ENCODE assay signal across 9 cellular contexts in genomic region chr13:94967183-94968039, GRCh38.
A peak's percentile ranks its signal among the peaks of the same experiment; 100 is the strongest.
DNase-seq lines count a peak whose midpoint lies in the region; ATAC-seq, FAIRE-seq and TF ChIP-seq lines count a peak whose summit lies in the region.
"Had no signal": no experiment of that assay in that cellular context is flagged by ENCODE, and none has a peak within 500 bp of the region (broad histone marks: within the 10 kb centered on the region; RNA-seq: fewer than 3 reads in every experiment).

No MANE protein-coding gene starts in this region.

- no peaks in the 10 kb centered on the region for H3K79me2 ChIP-seq in astrocyte (ENCODE audit: insufficient read depth, low read length)

- H3K4me3 Mint-ChIP-seq in astrocyte (ENCODE audit: unreplicated experiment) = peak overlapping the region; percentile 82
- no peak overlapping the region for H3K4me3 Mint-ChIP-seq in stimulated activated naive B cell treated with anti-CD40 and anti-IgM and Interleukin-4, amounts not matched to agents 10 μg/mL and 1 μg/mL and 100 μg/mL, for 72 hours

- FAIRE-seq in astrocyte (lab: Jason Lieb, UNC) = no peak
- FAIRE-seq: A204.1 had no signal

- no peaks in the 10 kb centered on the region for H3K36me3 Mint-ChIP-seq in astrocyte (ENCODE audit: low read depth, unreplicated experiment)
- no peaks in the 10 kb centered on the region for H3K36me3 Mint-ChIP-seq in stimulated activated naive B cell treated with anti-CD40 and anti-IgM and Interleukin-4, amounts not matched to agents 10 μg/mL and 1 μg/mL and 100 μg/mL, for 72 hours

- no peaks in the 10 kb centered on the region for H3K4me1 Mint-ChIP-seq in astrocyte (ENCODE audit: low read depth, unreplicated experiment)
- peaks cover 0 to 8% of the 10 kb centered on the region in 2 donors for H3K4me1 Mint-ChIP-seq in stimulated activated naive B cell treated with anti-CD40 and anti-IgM and Interleukin-4, amounts not matched to agents 10 μg/mL and 1 μg/mL and 100 μg/mL, for 72 hours

- H4K20me1 ChIP-seq in astrocyte (ENCODE audit: insufficient read depth, low read length) = no peaks in the 10 kb centered on the region

- H3K27me3 Mint-ChIP-seq in astrocyte (ENCODE audit: low read depth, unreplicated experiment) = peaks cover 15% of the 10 kb centered on the region
- peaks cover 27 to 50% of the 10 kb centered on the region in 2 donors for H3K27me3 Mint-ChIP-seq in stimulated activated naive B cell treated with anti-CD40 and anti-IgM and Interleukin-4, amounts not matched to agents 10 μg/mL and 1 μg/mL and 100 μg/mL, for 72 hours

- peaks cover 7% of the 10 kb centered on the region for H3K4me1 ChIP-seq in astrocyte (ENCODE audit: insufficient read depth, low read length)

- TF ChIP-seq CTCF in astrocyte (IDR thresholded peaks at IDR 0.05; ENCODE audit: insufficient read depth, low read depth, low read length) = no peak

- H3K4me2 ChIP-seq in astrocyte (ENCODE audit: low read length) = peak overlapping the region; percentile 89

- peak overlapping the region; percentile 22 for H3K9ac ChIP-seq in astrocyte (ENCODE audit: low read length)

- H3K27ac Mint-ChIP-seq in astrocyte (ENCODE audit: unreplicated experiment) = no peak overlapping the region
- no peak overlapping the region for H3K27ac Mint-ChIP-seq in stimulated activated naive B cell treated with anti-CD40 and anti-IgM and Interleukin-4, amounts not matched to agents 10 μg/mL and 1 μg/mL and 100 μg/mL, for 72 hours

- ATAC-seq in HG03342 (IDR thresholded peaks at IDR 0.05; ENCODE audit: unreplicated experiment) (peak; percentile 51), GM21423 (IDR thresholded peaks at IDR 0.05; ENCODE audit: unreplicated experiment) (no peak)
- ATAC-seq in stimulated activated naive B cell treated with anti-CD40 and anti-IgM and Interleukin-4, amounts not matched to agents 10 μg/mL and 1 μg/mL and 100 μg/mL, for 72 hours (replicated peaks) = peak; percentile 48 to 61

- no peak overlapping the region for H3K27ac ChIP-seq in astrocyte (ENCODE audit: low read depth, low read length)

- DNase-seq in DMS153 treated with DMSO at 0.1 percent for 48 hours (lab: John Stamatoyannopoulos, UW; ENCODE audit: unreplicated experiment) (peak; percentile 40), DMS153 (lab: John Stamatoyannopoulos, UW) (no peak), astrocyte (ENCODE audit: low read depth) (no peak), left kidney (ENCODE audit: low read depth, low spot score) (peak; percentile 70), NCI-H2107 (lab: John Stamatoyannopoulos, UW) (no peak)
- DNase-seq in stimulated activated naive B cell treated with anti-CD40 and anti-IgM and Interleukin-4, amounts not matched to agents 10 μg/mL and 1 μg/mL and 100 μg/mL, for 72 hours = no peak

- H2AFZ ChIP-seq in astrocyte (ENCODE audit: low read depth, low read length) = peak overlapping the region; percentile 83

- H3K4me3 ChIP-seq in astrocyte (ENCODE audit: insufficient read depth, low read depth, low read length) = peak overlapping the region; percentile 55

- no peaks in the 10 kb centered on the region for H3K36me3 ChIP-seq in astrocyte (ENCODE audit: insufficient read depth, low read length)

- no peaks in the 10 kb centered on the region for H3K9me3 ChIP-seq in astrocyte (ENCODE audit: insufficient read depth, low read depth, low read length)

- H3K9me3 Mint-ChIP-seq in astrocyte (ENCODE audit: unreplicated experiment) = no peaks in the 10 kb centered on the region
- no peaks in the 10 kb centered on the region for H3K9me3 Mint-ChIP-seq in stimulated activated naive B cell treated with anti-CD40 and anti-IgM and Interleukin-4, amounts not matched to agents 10 μg/mL and 1 μg/mL and 100 μg/mL, for 72 hours

- H3K27me3 ChIP-seq in astrocyte (ENCODE audit: insufficient read depth, low read length) = peaks cover 22% of the 10 kb centered on the region

Comparison
In these comparisons a context has a peak if more than half of its experiments do, and no peak if none do; other contexts are left out.
1. DNase-seq: peak in DMS153 treated with DMSO at 0.1 percent for 48 hours (single experiment) and left kidney (single experiment); none in DMS153 (single experiment), astrocyte (single experiment), stimulated activated naive B cell treated with anti-CD40 and anti-IgM and Interleukin-4, amounts not matched to agents 10 μg/mL and 1 μg/mL and 100 μg/mL, for 72 hours (single experiment) and NCI-H2107 (single experiment).